32 cellular contexts compared by ENCODE assay signal in the genomic region with DNA sequence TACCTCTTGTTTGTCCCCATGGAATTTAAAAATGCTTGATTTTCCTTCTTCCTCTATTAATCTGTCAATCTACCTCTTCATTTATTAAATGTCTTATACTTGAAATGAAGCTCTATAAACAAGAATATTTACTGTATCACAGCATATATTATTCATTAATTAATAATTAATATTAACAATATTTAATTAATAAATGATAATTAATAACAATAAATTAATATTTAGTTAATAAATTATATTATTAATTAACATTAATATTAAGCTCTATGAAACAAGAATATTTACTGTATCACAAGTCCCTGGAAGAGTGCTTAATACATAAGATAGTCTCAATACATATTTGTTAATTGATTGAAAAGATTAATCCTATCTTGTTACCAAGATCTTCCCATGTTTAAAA.
"Had no signal": no experiment of that assay in that cellular context is flagged by ENCODE, and none has a peak within 500 bp of the region (broad histone marks: within the 10 kb centered on the region; RNA-seq: fewer than 3 reads in every experiment).

No MANE protein-coding gene starts in this region.

- H3K27me3 Mint-ChIP-seq: activated CD4-positive, alpha-beta memory T cell treated with anti-CD3 and anti-CD28 coated beads for 36 hours; activated CD4-positive, alpha-beta T cell treated with anti-CD3 and anti-CD28 coated beads for 36 hours; activated CD4-positive, alpha-beta T cell treated with anti-CD3 and anti-CD28 coated beads, Interleukin-2, amount 10 ng/mL, durations not matched to agents 24 days and 14 days; activated CD8-positive, alpha-beta memory T cell treated with anti-CD3 and anti-CD28 coated beads, Interleukin-2, amount 10 ng/mL, durations not matched to agents 7 days and 5 days; activated naive CD4-positive, alpha-beta T cell treated with anti-CD3 and anti-CD28 coated beads, Interleukin-2, amount 10 ng/mL, durations not matched to agents 7 days and 5 days; activated naive CD8-positive, alpha-beta T cell; central memory CD8-positive, alpha-beta T cell; effector memory CD8-positive, alpha-beta T cell had no signal

- H3K4me3 ChIP-seq: esophagus squamous epithelium, heart left ventricle had no signal

- H3K4me1 Mint-ChIP-seq: activated CD4-positive, alpha-beta T cell treated with anti-CD3 and anti-CD28 coated beads for 36 hours; activated CD4-positive, alpha-beta T cell treated with anti-CD3 and anti-CD28 coated beads, Interleukin-2, amount 10 ng/mL, durations not matched to agents 24 days and 14 days; activated CD8-positive, alpha-beta memory T cell treated with anti-CD3 and anti-CD28 coated beads, Interleukin-2, amount 10 ng/mL, durations not matched to agents 7 days and 5 days; activated naive CD4-positive, alpha-beta T cell treated with anti-CD3 and anti-CD28 coated beads, Interleukin-2, amount 10 ng/mL, durations not matched to agents 7 days and 5 days; central memory CD8-positive, alpha-beta T cell had no signal

- FAIRE-seq: astrocyte, bronchial epithelial cell, endothelial cell of umbilical vein had no signal

- H3K4me3 Mint-ChIP-seq: activated CD4-positive, alpha-beta memory T cell treated with anti-CD3 and anti-CD28 coated beads for 36 hours; activated CD4-positive, alpha-beta T cell treated with anti-CD3 and anti-CD28 coated beads for 36 hours; activated CD4-positive, alpha-beta T cell treated with anti-CD3 and anti-CD28 coated beads, Interleukin-2, amount 10 ng/mL, durations not matched to agents 24 days and 14 days; activated CD8-positive, alpha-beta memory T cell treated with anti-CD3 and anti-CD28 coated beads, Interleukin-2, amount 10 ng/mL, durations not matched to agents 7 days and 5 days; activated CD8-positive, alpha-beta T cell treated with anti-CD3 and anti-CD28 coated beads, Interleukin-2, amount 10 ng/mL, durations not matched to agents 7 days and 5 days; activated naive CD4-positive, alpha-beta T cell treated with anti-CD3 and anti-CD28 coated beads, Interleukin-2, amount 10 ng/mL, durations not matched to agents 7 days and 5 days; activated naive CD8-positive, alpha-beta T cell; activated T-helper 1 cell treated with anti-CD3 and anti-CD28 coated beads, Interleukin-12 subunit alpha, Interleukin-12 subunit beta, Interleukin-2, Interleukin-4 antibody, amounts not matched to agents 30 ng/mL and 10 ng/mL and 1 ng/mL, durations not matched to agents 14 hours and 24 hours and 36 hours; central memory CD8-positive, alpha-beta T cell; effector memory CD8-positive, alpha-beta T cell had no signal

- H3K9me3 ChIP-seq: esophagus squamous epithelium had no signal

- H3K36me3 Mint-ChIP-seq: activated CD4-positive, alpha-beta memory T cell treated with anti-CD3 and anti-CD28 coated beads for 36 hours; activated CD8-positive, alpha-beta memory T cell treated with anti-CD3 and anti-CD28 coated beads, Interleukin-2, amount 10 ng/mL, durations not matched to agents 7 days and 5 days; activated naive CD4-positive, alpha-beta T cell treated with anti-CD3 and anti-CD28 coated beads, Interleukin-2, amount 10 ng/mL, durations not matched to agents 7 days and 5 days; activated naive CD8-positive, alpha-beta T cell had no signal

- H3K4me1 ChIP-seq: esophagus squamous epithelium, heart left ventricle had no signal

- H3K27me3 ChIP-seq: brain microvascular endothelial cell, esophagus squamous epithelium, heart left ventricle had no signal

- H3K36me3 ChIP-seq: brain microvascular endothelial cell, esophagus squamous epithelium, heart left ventricle had no signal

- ATAC-seq: activated CD4-positive, alpha-beta T cell treated with anti-CD3 and anti-CD28 coated beads for 36 hours; activated CD8-positive, alpha-beta memory T cell treated with anti-CD3 and anti-CD28 coated beads, Interleukin-2, amount 10 ng/mL, durations not matched to agents 7 days and 5 days; activated CD8-positive, alpha-beta T cell treated with anti-CD3 and anti-CD28 coated beads, Interleukin-2, amount 10 ng/mL, durations not matched to agents 7 days and 5 days; effector memory CD8-positive, alpha-beta T cell; heart left ventricle had no signal

- H3K9me3 Mint-ChIP-seq: activated CD4-positive, alpha-beta T cell treated with anti-CD3 and anti-CD28 coated beads, Interleukin-2, amount 10 ng/mL, durations not matched to agents 24 days and 14 days had no signal

- DNase-seq: activated CD4-positive, alpha-beta memory T cell treated with anti-CD3 and anti-CD28 coated beads for 36 hours; activated CD4-positive, alpha-beta T cell treated with anti-CD3 and anti-CD28 coated beads for 36 hours; activated CD4-positive, alpha-beta T cell treated with anti-CD3 and anti-CD28 coated beads, Interleukin-2, amount 10 ng/mL, durations not matched to agents 24 days and 14 days; activated CD4-positive, CD25-positive, alpha-beta regulatory T cell; activated CD4-positive, CD25-positive, alpha-beta regulatory T cell treated with anti-CD3 and anti-CD28 coated beads, Interleukin-2, amount 50 U/mL, for 72 hours; activated CD8-positive, alpha-beta memory T cell treated with anti-CD3 and anti-CD28 coated beads, Interleukin-2, amount 10 ng/mL, durations not matched to agents 7 days and 5 days; activated CD8-positive, alpha-beta memory T cell treated with anti-CD3 and anti-CD28 coated beads, Interleukin-2, amount 50 U/mL, for 4 hours; activated CD8-positive, alpha-beta T cell treated with anti-CD3 and anti-CD28 coated beads, Interleukin-2, amount 10 ng/mL, durations not matched to agents 7 days and 5 days; activated effector memory CD4-positive, alpha-beta T cell treated with anti-CD3 and anti-CD28 coated beads, Interleukin-2, amount 50 U/mL, for 16 hours; activated naive CD4-positive, alpha-beta T cell treated with anti-CD3 and anti-CD28 coated beads, Interleukin-2, amount 10 ng/mL, durations not matched to agents 7 days and 5 days; activated T-cell treated with anti-CD3 and anti-CD28 coated beads, Interleukin-2, amount 50 U/mL, for 1 hour; activated T-cell treated with anti-CD3 and anti-CD28 coated beads, Interleukin-2, amount 50 U/mL, for 48 hours; amniotic stem cell; anterior cingulate cortex; brain microvascular endothelial cell; cortex of kidney; dermis blood vessel endothelial cell; effector CD4-positive, alpha-beta T cell; effector memory CD8-positive, alpha-beta T cell; esophagus squamous epithelium; foreskin melanocyte; heart left ventricle; T-helper 2 cell had no signal

- H3K27ac Mint-ChIP-seq: activated CD4-positive, alpha-beta memory T cell treated with anti-CD3 and anti-CD28 coated beads for 36 hours; activated CD4-positive, alpha-beta T cell treated with anti-CD3 and anti-CD28 coated beads for 36 hours; activated CD4-positive, alpha-beta T cell treated with anti-CD3 and anti-CD28 coated beads, Interleukin-2, amount 10 ng/mL, durations not matched to agents 24 days and 14 days; activated CD8-positive, alpha-beta memory T cell treated with anti-CD3 and anti-CD28 coated beads, Interleukin-2, amount 10 ng/mL, durations not matched to agents 7 days and 5 days; activated CD8-positive, alpha-beta T cell treated with anti-CD3 and anti-CD28 coated beads, Interleukin-2, amount 10 ng/mL, durations not matched to agents 7 days and 5 days; activated naive CD4-positive, alpha-beta T cell treated with anti-CD3 and anti-CD28 coated beads, Interleukin-2, amount 10 ng/mL, durations not matched to agents 7 days and 5 days; activated naive CD8-positive, alpha-beta T cell; activated T-helper 1 cell treated with anti-CD3 and anti-CD28 coated beads, Interleukin-12 subunit alpha, Interleukin-12 subunit beta, Interleukin-2, Interleukin-4 antibody, amounts not matched to agents 30 ng/mL and 10 ng/mL and 1 ng/mL, durations not matched to agents 14 hours and 24 hours and 36 hours; activated T-helper 2 cell treated with anti-CD3 and anti-CD28 coated beads, Interferon-gamma antibody, Interleukin-2, Interleukin-4, amounts not matched to agents 10 μg/mL and 5 μg/mL and 100 μg/mL, durations not matched to agents 14 hours and 24 hours and 36 hours; effector memory CD8-positive, alpha-beta T cell had no signal

- H3K27ac ChIP-seq: brain microvascular endothelial cell, epithelial cell of prostate, esophagus squamous epithelium, heart left ventricle, VCaP had no signal
